1 cellular context compared by ENCODE assay signal in the genomic region with DNA sequence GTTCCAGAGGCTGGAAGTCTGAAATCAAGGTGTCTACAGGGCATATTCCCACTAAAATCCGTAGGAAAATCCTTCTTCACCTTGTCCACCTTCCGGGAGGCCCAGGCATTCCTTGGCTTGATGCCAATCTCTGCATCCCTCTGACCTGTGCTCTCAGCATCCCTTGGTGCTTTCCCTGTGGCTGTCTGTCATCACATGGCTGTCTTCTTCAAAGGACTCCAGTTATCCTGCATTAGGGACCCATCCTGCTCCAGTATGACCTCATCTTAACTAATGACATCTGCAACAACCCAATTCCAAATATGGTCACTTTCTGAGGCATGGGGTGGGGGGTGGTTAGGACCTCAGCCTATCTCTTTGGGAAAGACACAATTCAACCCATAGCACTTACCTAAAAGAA.
A peak's percentile ranks its signal among the peaks of the same experiment; 100 is the strongest.
TF ChIP-seq lines count a peak whose summit lies in the region.

No MANE protein-coding gene starts in this region.

TF ChIP-seq in HEK293, 187 proteins besides CTCF, POLR2A, EP300 and RAD21 (continued from another document):
- TF ChIP-seq, protein P1, sequence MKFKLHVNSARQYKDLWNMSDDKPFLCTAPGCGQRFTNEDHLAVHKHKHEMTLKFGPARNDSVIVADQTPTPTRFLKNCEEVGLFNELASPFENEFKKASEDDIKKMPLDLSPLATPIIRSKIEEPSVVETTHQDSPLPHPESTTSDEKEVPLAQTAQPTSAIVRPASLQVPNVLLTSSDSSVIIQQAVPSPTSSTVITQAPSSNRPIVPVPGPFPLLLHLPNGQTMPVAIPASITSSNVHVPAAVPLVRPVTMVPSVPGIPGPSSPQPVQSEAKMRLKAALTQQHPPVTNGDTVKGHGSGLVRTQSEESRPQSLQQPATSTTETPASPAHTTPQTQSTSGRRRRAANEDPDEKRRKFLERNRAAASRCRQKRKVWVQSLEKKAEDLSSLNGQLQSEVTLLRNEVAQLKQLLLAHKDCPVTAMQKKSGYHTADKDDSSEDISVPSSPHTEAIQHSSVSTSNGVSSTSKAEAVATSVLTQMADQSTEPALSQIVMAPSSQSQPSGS (tag by site-specific recombination; IDR thresholded peaks at IDR 0.05; ENCODE audit: low read depth) = 0 out of 2 replicates have a peak, but pooled peaks have one; percentile 14
